ENCODE assay signal across 8 cellular contexts in the genomic region with DNA sequence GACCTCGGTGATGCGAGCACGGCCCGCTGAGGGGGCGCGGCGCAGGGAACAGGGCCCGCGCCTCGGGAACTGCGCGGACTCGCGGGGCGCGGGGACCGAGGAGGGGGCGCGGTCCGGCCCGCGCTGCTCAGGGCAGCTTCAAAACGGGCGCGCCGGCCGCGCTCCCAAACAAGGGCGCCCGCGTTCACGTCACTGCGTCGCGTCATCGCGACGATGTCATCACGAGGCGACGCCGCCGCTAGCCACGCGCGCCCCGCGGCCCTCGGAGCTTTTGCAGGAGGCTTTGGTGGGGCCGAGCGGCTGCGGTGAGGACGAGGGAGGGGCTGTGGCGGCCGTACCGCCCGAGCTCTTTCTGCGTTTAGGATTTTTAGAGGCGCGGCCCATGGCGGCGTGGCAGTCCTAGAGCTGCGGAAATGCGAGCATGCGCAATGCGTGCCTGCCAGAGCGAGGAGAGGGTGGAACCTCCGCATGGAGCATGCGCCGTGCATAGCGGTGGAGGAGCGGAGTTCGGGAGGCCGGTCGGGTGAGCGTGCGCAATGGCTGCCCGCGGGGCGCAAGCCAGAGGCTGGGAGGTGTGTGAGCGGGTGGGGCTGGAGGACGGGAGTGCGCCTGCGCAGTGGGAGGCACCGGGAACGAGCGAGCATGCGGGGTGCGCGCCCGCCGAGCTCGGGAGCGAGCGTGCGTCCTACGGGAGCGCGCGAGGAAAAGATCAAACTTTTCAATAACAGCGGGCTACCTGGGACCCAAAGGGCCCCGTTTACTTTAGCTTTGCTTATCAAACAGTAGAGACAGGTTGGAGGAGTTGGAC. TPM values are rescaled to one million over a fixed set of nuclear protein-coding genes. Genes with fewer than 3 reads are reported as not detected.
DNase-seq lines count a peak whose midpoint lies in the region; ATAC-seq, FAIRE-seq and TF ChIP-seq lines count a peak whose summit lies in the region.

Gene PPP2R3B (minus strand): TSS at position 140 of the 808 bp plus-strand sequence. CDS start 216 bp downstream, outside the sequence.

- peak within 1 kb of the TSS; percentile 92 for H3K27ac ChIP-seq in adipose tissue (ENCODE audit: low read depth, low read length)

- peak; percentile 74 for TF ChIP-seq POLR2A in GM12891 (IDR thresholded peaks at IDR 0.05; ENCODE audit: low read depth, low read length)

- intact Hi-C loops in left ventricle myocardium superior (cut with micrococcal nuclease) = no loop called here

- FAIRE-seq in GM12891 (lab: Jason Lieb, UNC) = peak; percentile 100

- WGBS in adipose tissue, 3 donors = 0% methylated on average over 95 to 102 of the region's 102 CpGs

- ATAC-seq in HG02763 (IDR thresholded peaks at IDR 0.05; ENCODE audit: unreplicated experiment) (peak; percentile 96), left ventricle myocardium superior (peak; percentile 100)

- peak; percentile 99 for DNase-seq in GM12891 (ENCODE audit: insufficient read length, low spot score)
- peak; percentile 92 for DNase-seq in RPMI7951 (ENCODE audit: low read depth)
- DNase-seq in left ventricle myocardium superior = peak; percentile 100
- peak; percentile 99 for DNase-seq in retina
- no peak for DNase-seq in NCI-H2029 treated with DMSO at 0.1 percent for 48 hours (lab: John Stamatoyannopoulos, UW)
- DNase-seq in DMS53 (lab: John Stamatoyannopoulos, UW) = no peak

TF ChIP-seq in GM12891, 5 proteins besides CTCF, POLR2A, EP300 and RAD21:
- TF ChIP-seq POLR2AphosphoS5 (IDR thresholded peaks at IDR 0.05; ENCODE audit: low read depth, low read length) (peak; percentile 90), TAF1 (IDR thresholded peaks at IDR 0.05; ENCODE audit: low read depth, low read length) (peak; percentile 53; the same call in 1 of the 2 replicates), POU2F2 (IDR thresholded peaks at IDR 0.05; ENCODE audit: low read depth, low read length) (peak; percentile 72; the same call in 1 of the 2 replicates), PAX5 (IDR thresholded peaks at IDR 0.05; ENCODE audit: insufficient read depth, low read length, severe bottlenecking) (no peak)

RNA-seq across cellular contexts. Expression of gene PPP2R3B, which starts in this region (rescaled TPM):
- polyA plus RNA-seq in GM12891 (2012; ENCODE audit: low read depth, missing spikeins) = 12.9 TPM
- 6.7 and 7.7 TPM in 2 replicates for total RNA-seq in RPMI7951 (2014; rRNA removed; shearing (Covaris generic))
- polyA plus RNA-seq in adipose tissue = 10 to 100 TPM in 1 of 3 donors, 1 to 10 TPM in 2; 6.6 to 13.2 (median 7.1) TPM
- total RNA-seq in left ventricle myocardium superior = 194 TPM

Comparison
In these comparisons a context has a peak if more than half of its experiments do, and no peak if none do; other contexts are left out.
1. RNA of gene PPP2R3B (total RNA-seq): 194 TPM in left ventricle myocardium superior (single experiment); 6.7 to 7.7 TPM in RPMI7951; every median in the first group is over 10 times any median in the second.
2. DNase-seq: peak in GM12891 (single experiment), RPMI7951 (single experiment), left ventricle myocardium superior (single experiment) and retina (single experiment); none in NCI-H2029 treated with DMSO at 0.1 percent for 48 hours (single experiment) and DMS53 (single experiment).